Comparison of ENCODE assay signal across 18 cellular contexts in genomic region chr10:77188000-77188395, GRCh38.
"Had no signal": no experiment of that assay in that cellular context is flagged by ENCODE, and none has a peak within 500 bp of the region (broad histone marks: within the 10 kb centered on the region; RNA-seq: fewer than 3 reads in every experiment).

No MANE protein-coding gene starts in this region.

- H3K4me1 ChIP-seq: suprapubic skin had no signal

- ATAC-seq: esophagus mucosa, left lobe of liver, natural killer cell, right cardiac atrium, T-cell had no signal

- FAIRE-seq: endometrium, keratinocyte, small intestine had no signal

- H3K27ac ChIP-seq: cardiac muscle cell, dorsolateral prefrontal cortex, suprapubic skin had no signal

- H3K4me3 ChIP-seq: cardiac muscle cell, dorsolateral prefrontal cortex, suprapubic skin had no signal

- H3K36me3 ChIP-seq: cardiac muscle cell, suprapubic skin had no signal

- H3K9me3 ChIP-seq: suprapubic skin had no signal

- H3K27me3 ChIP-seq: cardiac muscle cell, dorsolateral prefrontal cortex had no signal

- DNase-seq: activated CD4-positive, alpha-beta T cell treated with anti-CD3 and anti-CD28 coated beads, Interleukin-2, amount 50 U/mL, for 4 hours; activated CD4-positive, CD25-positive, alpha-beta regulatory T cell treated with anti-CD3 and anti-CD28 coated beads, Interleukin-2, amount 50 U/mL, for 72 hours; activated naive CD4-positive, alpha-beta T cell treated with anti-CD3 and anti-CD28 coated beads, Interleukin-2, amount 50 U/mL, for 16 hours; activated T-cell treated with anti-CD3 and anti-CD28 coated beads for 4 hours; dorsolateral prefrontal cortex; hippocampal formation; natural killer cell; nucleus accumbens; right cardiac atrium; small intestine; T-cell; T-helper 9 cell had no signal
